Comparison of ENCODE assay signal across 21 cellular contexts in genomic region chr12:106211973-106212372, GRCh38. TPM values are rescaled to one million over a fixed set of nuclear protein-coding genes. Genes with fewer than 3 reads are reported as not detected.
DNase-seq lines count a peak whose midpoint lies in the region; ATAC-seq and TF ChIP-seq lines count a peak whose summit lies in the region.
"Had no signal": no experiment of that assay in that cellular context is flagged by ENCODE, and none has a peak within 500 bp of the region (broad histone marks: within the 10 kb centered on the region; RNA-seq: fewer than 3 reads in every experiment).

No MANE protein-coding gene starts in this region.

- H3F3A ChIP-seq in PC-3 (ENCODE audit: low read length, unreplicated experiment) = no peaks in the 10 kb centered on the region

- TF ChIP-seq CTCF in PC-3 (conservative IDR thresholded peaks at IDR 0.05; ENCODE audit: low read depth, low read length) (no peak), thyroid gland (IDR thresholded peaks at IDR 0.05) (no peak), nephron progenitor cell (IDR thresholded peaks at IDR 0.05) (no peak)

- H3K4me2 ChIP-seq in PC-3 (ENCODE audit: low read length) = no peak overlapping the region

- peaks cover 84% of the 10 kb centered on the region for H3K9me3 Mint-ChIP-seq in nephron progenitor cell
- H3K9me3 Mint-ChIP-seq: HFFc6 had no signal

- H3K27ac ChIP-seq in PC-3 (ENCODE audit: low read length) = no peak overlapping the region
- no peak overlapping the region for H3K27ac ChIP-seq in thyroid gland

- no peaks in the 10 kb centered on the region for H3K9me2 ChIP-seq in PC-3 (replicated peaks; ENCODE audit: low read length)

- no peaks in the 10 kb centered on the region for H3K79me2 ChIP-seq in PC-3 (ENCODE audit: low read length)

- H3K9me3 ChIP-seq in PC-3 (ENCODE audit: low read length) = no peaks in the 10 kb centered on the region
- H3K9me3 ChIP-seq in thyroid gland = no peaks in the 10 kb centered on the region

- no peak overlapping the region for H3K4me3 Mint-ChIP-seq in nephron progenitor cell
- H3K4me3 Mint-ChIP-seq: B cell, HFFc6 had no signal

- POLR2A ChIA-PET in PC-3 (lab: Charles Lee; ENCODE audit: unreplicated experiment) = no interaction called here

- DNase-seq in NCI-H510A treated with DMSO at 0.1 percent for 48 hours (lab: John Stamatoyannopoulos, UW) (peak; percentile 24), NCI-H510A (lab: John Stamatoyannopoulos, UW) (no peak), PC-3 (no peak), left kidney (ENCODE audit: low read depth, low spot score) (peak; percentile 56), thyroid gland (peak; percentile 64), SIG-M5 (lab: John Stamatoyannopoulos, UW) (no peak), nephron progenitor cell (no peak)
- DNase-seq in stimulated activated CD4-positive, alpha-beta T cell treated with anti-CD3 and anti-CD28 coated beads, Interleukin-2, amount 100 ng/mL, for 48 hours = no peak
- DNase-seq: DMS79 treated with DMSO at 0.1 percent for 48 hours, H7, HFFc6, Kasumi-1, NCI-H1436 treated with DMSO at 0.1 percent for 48 hours, NCI-H2029, NCI-H446, NCI-H82, OCI-M1 had no signal

- no peak for TF ChIP-seq POLR2A in thyroid gland (IDR thresholded peaks at IDR 0.05)

- ATAC-seq in PC-3 = peak; percentile 27; the same call in 1 of the 2 replicates
- ATAC-seq: Right ventricle myocardium inferior, SK-N-SH treated with all-trans-retinoic acid at 6 μM for 48 hours had no signal

- no peaks in the 10 kb centered on the region for H3K36me3 ChIP-seq in PC-3 (ENCODE audit: low read depth, low read length)
- no peaks in the 10 kb centered on the region for H3K36me3 ChIP-seq in thyroid gland

- H3K4me1 Mint-ChIP-seq in nephron progenitor cell = peaks cover 36% of the 10 kb centered on the region
- H3K4me1 Mint-ChIP-seq: B cell, CD14-positive monocyte had no signal

- peaks cover 13% of the 10 kb centered on the region for H3K27me3 Mint-ChIP-seq in nephron progenitor cell (ENCODE audit: low read depth, poor library complexity)

- intact Hi-C loops in PC-3 (cut with micrococcal nuclease) (no loop called here), thyroid gland (cut with DNase I) (no loop called here)

- H3K4me3 ChIP-seq in PC-3 (ENCODE audit: low read length) (no peak overlapping the region), thyroid gland (replicated peaks in 1 of 3) (no peak overlapping the region)

- WGBS in thyroid gland, 2 donors = 15 to 32% methylated on average over 5 to 7 of the region's 8 CpGs

- H2AFZ ChIP-seq in PC-3 (ENCODE audit: low read length) = no peak overlapping the region

- H3K36me3 Mint-ChIP-seq in nephron progenitor cell (ENCODE audit: low read depth) = peaks cover 39% of the 10 kb centered on the region
- H3K36me3 Mint-ChIP-seq: CD14-positive monocyte had no signal

- no TSS peak for BruUV-seq in PC-3 (replicated peaks; lab: Mats Ljungman, UMichigan)

- peaks cover 24% of the 10 kb centered on the region for H3K27me3 ChIP-seq in PC-3 (ENCODE audit: low read length)
- H3K27me3 ChIP-seq in thyroid gland = no peaks in the 10 kb centered on the region

- H4K20me1 ChIP-seq in PC-3 (ENCODE audit: low read length) = no peaks in the 10 kb centered on the region

- no peak overlapping the region for H3K27ac Mint-ChIP-seq in nephron progenitor cell
- H3K27ac Mint-ChIP-seq: B cell, HFFc6 had no signal

- H3K4me1 ChIP-seq in PC-3 (ENCODE audit: insufficient read depth, low read length) = no peaks in the 10 kb centered on the region
- peaks cover 0 to 5% of the 10 kb centered on the region in 2 donors for H3K4me1 ChIP-seq in thyroid gland

- CTCF ChIA-PET in PC-3 (lab: Charles Lee) = no interaction called here

- no peak overlapping the region for H3K9ac ChIP-seq in PC-3 (ENCODE audit: low read length)

RNA-seq across cellular contexts. Expression of gene CKAP4, which starts 35.8 kb away (rescaled TPM):
- 76.3 and 99.1 TPM in 2 replicates for total RNA-seq in PC-3 (2014; rRNA removed)
- 10 to 100 TPM; 40.7 to 55.5 (median 48.9) TPM for total RNA-seq in thyroid gland

Comparison
In these comparisons a context has a peak if more than half of its experiments do, and no peak if none do; other contexts are left out.
1. DNase-seq: peak in NCI-H510A treated with DMSO at 0.1 percent for 48 hours (single experiment), left kidney (single experiment) and thyroid gland (2 of 2); none in NCI-H510A (single experiment), PC-3 (single experiment), SIG-M5 (single experiment), nephron progenitor cell (single experiment) and stimulated activated CD4-positive, alpha-beta T cell treated with anti-CD3 and anti-CD28 coated beads, Interleukin-2, amount 100 ng/mL, for 48 hours (0 of 2).